ENCODE assay signal across 1 cellular context in genomic region chr1:116832268-116832931, GRCh38.
TF ChIP-seq lines count a peak whose summit lies in the region.

No MANE protein-coding gene starts in this region.

TF ChIP-seq in K562, 482 proteins besides CTCF, POLR2A, EP300 and RAD21 (continued from another document):
- TF ChIP-seq PBX2 (CRISPR knock-in tag; IDR thresholded peaks at IDR 0.05; ENCODE audit: low read depth) (no peak), PBX2 (tag; conservative IDR thresholded peaks at IDR 0.05; ENCODE audit: low read depth) (peak; percentile 66), TCF15 (CRISPR knock-in tag; IDR thresholded peaks at IDR 0.05) (no peak), TFAP4 (CRISPR knock-in tag; IDR thresholded peaks at IDR 0.05; ENCODE audit: borderline replicate concordance) (no peak)
TF ChIP-seq in K562: peak in this region for 3.
